In genomic region chr22:23860187-23860586, GRCh38 we compare ENCODE assay signal across 1 cellular context.
TF ChIP-seq lines count a peak whose summit lies in the region.

No MANE protein-coding gene starts in this region.

TF ChIP-seq in IMR-90, 13 proteins besides CTCF, POLR2A, EP300 and RAD21:
- peak; percentile 50 for TF ChIP-seq CEBPB (IDR thresholded peaks at IDR 0.05; ENCODE audit: low read depth, low read length)
